ENCODE assay signal across 8 cellular contexts in genomic region chr12:56190695-56191155, GRCh38. TPM values are rescaled to one million over a fixed set of nuclear protein-coding genes. Genes with fewer than 3 reads are reported as not detected.
DNase-seq lines count a peak whose midpoint lies in the region; ATAC-seq and TF ChIP-seq lines count a peak whose summit lies in the region.

No MANE protein-coding gene starts in this region.

- no peaks in the 10 kb centered on the region for H3K9me3 Mint-ChIP-seq in CD8-positive, alpha-beta T cell
- peaks cover 9% of the 10 kb centered on the region for H3K9me3 Mint-ChIP-seq in neural progenitor cell

- peak overlapping the region; percentile 79; the same call in 1 of the 2 replicates for H3K9ac ChIP-seq in MM.1S (ENCODE audit: low read length)
- H3K9ac ChIP-seq in neural progenitor cell, result no peak overlapping the region

- H3K36me3 ChIP-seq in CD8-positive, alpha-beta T cell (ENCODE audit: insufficient read depth, low read length), result peaks cover 4% of the 10 kb centered on the region
- 0 out of 2 replicates have a peak, but pooled peaks cover 4% of the 10 kb centered on the region for H3K36me3 ChIP-seq in MM.1S (replicated peaks; ENCODE audit: insufficient read depth, low read length)
- H3K36me3 ChIP-seq in ectodermal cell (ENCODE audit: control insufficient read depth, insufficient read depth, low read length), result peaks cover 11% of the 10 kb centered on the region
- peaks cover 9% of the 10 kb centered on the region for H3K36me3 ChIP-seq in neural progenitor cell

- H2AFZ ChIP-seq in MM.1S (ENCODE audit: low read length) (peak overlapping the region; percentile 100), neural progenitor cell (replicated peaks) (peak overlapping the region; percentile 92)

- peaks cover 19% of the 10 kb centered on the region for H3K4me1 ChIP-seq in CD8-positive, alpha-beta T cell (ENCODE audit: insufficient read depth, low read length)
- peaks cover 27% of the 10 kb centered on the region for H3K4me1 ChIP-seq in MM.1S (ENCODE audit: low read length)
- H3K4me1 ChIP-seq in ectodermal cell (ENCODE audit: control insufficient read depth, insufficient read depth, low read length), result peaks cover 8% of the 10 kb centered on the region
- H3K4me1 ChIP-seq in neural progenitor cell, result peaks cover 10% of the 10 kb centered on the region

- peak overlapping the region; percentile 96 for H3K4me3 Mint-ChIP-seq in CD8-positive, alpha-beta T cell
- H3K4me3 Mint-ChIP-seq in neural progenitor cell, result peak overlapping the region; percentile 95

- H3K4me2 ChIP-seq in MM.1S (ENCODE audit: low read depth, low read length), result peak overlapping the region; percentile 96; the same call in 1 of the 2 replicates
- H3K4me2 ChIP-seq in neural progenitor cell, result peak overlapping the region; percentile 90

- H3K27me3 Mint-ChIP-seq in CD8-positive, alpha-beta T cell (ENCODE audit: low read depth), result no peaks in the 10 kb centered on the region
- H3K27me3 Mint-ChIP-seq in neural progenitor cell (ENCODE audit: insufficient read depth, low read depth), result peaks cover 20% of the 10 kb centered on the region

- H3K27me3 ChIP-seq in CD8-positive, alpha-beta T cell (ENCODE audit: insufficient read depth, low read length), result no peaks in the 10 kb centered on the region
- H3K27me3 ChIP-seq in MM.1S (replicated peaks; ENCODE audit: insufficient read depth, low read length), result no peaks in the 10 kb centered on the region
- H3K27me3 ChIP-seq in ectodermal cell (ENCODE audit: control insufficient read depth, insufficient read depth, low read length, poor library complexity, severe bottlenecking), result no peaks in the 10 kb centered on the region
- H3K27me3 ChIP-seq in neural progenitor cell, result no peaks in the 10 kb centered on the region

- POLR2A ChIA-PET in CD8-positive, alpha-beta T cell (lab: Charles Lee), result interaction anchor here (0.8 to 4.5 kb wide), 7 partner anchors 28 to 169 kb away, joined by 3 to 76 read pairs (median 9); partner anchors contain the start of genes CS, ESYT1, RNF41 and RPL41

- TF ChIP-seq CTCF in CD8-positive, alpha-beta T cell (IDR thresholded peaks at IDR 0.05), result no peak
- no peak for TF ChIP-seq CTCF in MM.1S (IDR thresholded peaks at IDR 0.05; ENCODE audit: low read length)
- TF ChIP-seq CTCF in neural progenitor cell (IDR thresholded peaks at IDR 0.05), result no peak

- intact Hi-C loops in CD8-positive, alpha-beta T cell (cut with DNase I, micrococcal nuclease), result loop anchor here (1.0 to 10.0 kb wide), 6 partner anchors 68 to 384 kb away; partner anchors contain the start of genes ANKRD52 (in 1 of the 2) and CNPY2 (in 1 of the 2)

- WGBS in ectodermal cell, 2 experiments, result 40 to 43% methylated on average over 9 of the region's 9 CpGs

- H4K20me1 ChIP-seq in MM.1S (ENCODE audit: insufficient read depth, low read length) (no peaks in the 10 kb centered on the region), neural progenitor cell (ENCODE audit: low read depth) (peaks cover 20% of the 10 kb centered on the region)

- no peak for DNase-seq in CD8-positive, alpha-beta T cell
- no peak for DNase-seq in MM.1S
- DNase-seq in neural progenitor cell (ENCODE audit: low spot score), result peak; percentile 24
- DNase-seq in GF-D8 (lab: John Stamatoyannopoulos, UW), result no peak
- no peak for DNase-seq in NOMO-1 (lab: John Stamatoyannopoulos, UW; ENCODE audit: unreplicated experiment in 2 of 2)
- no peak for DNase-seq in cerebellar nuclear complex (lab: John Stamatoyannopoulos, UW)

- peaks cover 24% of the 10 kb centered on the region for H3K36me3 Mint-ChIP-seq in CD8-positive, alpha-beta T cell
- peaks cover 8% of the 10 kb centered on the region for H3K36me3 Mint-ChIP-seq in neural progenitor cell

- CTCF ChIA-PET in CD8-positive, alpha-beta T cell (lab: Charles Lee), result interaction anchor here (0.9 to 4.7 kb wide), 20 partner anchors 8 to 404 kb away, joined by 3 to 91 read pairs (median 8); partner anchors contain the start of genes ANKRD52, RAB5B, RPL41 and ZC3H10

- peak overlapping the region; percentile 94 for H3K27ac Mint-ChIP-seq in CD8-positive, alpha-beta T cell
- H3K27ac Mint-ChIP-seq in neural progenitor cell, result peak overlapping the region; percentile 86

- ATAC-seq in CD8-positive, alpha-beta T cell, result no peak
- ATAC-seq in HG03108 (IDR thresholded peaks at IDR 0.05; ENCODE audit: unreplicated experiment), result no peak

- H3K4me1 Mint-ChIP-seq in CD8-positive, alpha-beta T cell (ENCODE audit: low read depth), result peaks cover 39% of the 10 kb centered on the region
- H3K4me1 Mint-ChIP-seq in neural progenitor cell, result peaks cover 26% of the 10 kb centered on the region

- H3K4me3 ChIP-seq in CD8-positive, alpha-beta T cell (ENCODE audit: low read depth, low read length), result peak overlapping the region; percentile 96
- H3K4me3 ChIP-seq in MM.1S (ENCODE audit: low read length) (peak overlapping the region; percentile 92), ectodermal cell (ENCODE audit: insufficient read depth, low read depth, low read length) (peak overlapping the region; percentile 95), neural progenitor cell (peak overlapping the region; percentile 96)

- no peaks in the 10 kb centered on the region for H3K9me2 ChIP-seq in MM.1S (replicated peaks; ENCODE audit: insufficient read depth, low read length)

- peaks cover 29% of the 10 kb centered on the region for H3K79me2 ChIP-seq in MM.1S (ENCODE audit: low read length)
- H3K79me2 ChIP-seq in neural progenitor cell (ENCODE audit: low read depth), result peaks cover 32% of the 10 kb centered on the region

- no peaks in the 10 kb centered on the region for H3K9me3 ChIP-seq in CD8-positive, alpha-beta T cell (ENCODE audit: low read length)
- no peaks in the 10 kb centered on the region for H3K9me3 ChIP-seq in MM.1S (replicated peaks; ENCODE audit: insufficient read depth, low read length)
- no peaks in the 10 kb centered on the region for H3K9me3 ChIP-seq in ectodermal cell (ENCODE audit: control insufficient read depth, low read length)
- no peaks in the 10 kb centered on the region for H3K9me3 ChIP-seq in neural progenitor cell (ENCODE audit: low read depth)

- H3K27ac ChIP-seq in CD8-positive, alpha-beta T cell (ENCODE audit: low read depth, low read length), result peak overlapping the region; percentile 66
- H3K27ac ChIP-seq in MM.1S (ENCODE audit: low read length) (peak overlapping the region; percentile 77; the same call in 1 of the 2 replicates), ectodermal cell (ENCODE audit: insufficient read depth, low read depth, low read length, poor library complexity, severe bottlenecking) (no peak overlapping the region), neural progenitor cell (no peak overlapping the region)

- H3F3A ChIP-seq in MM.1S (ENCODE audit: insufficient read depth, low read length) (peaks cover 14% of the 10 kb centered on the region), neural progenitor cell (ENCODE audit: low read depth) (peaks cover 45% of the 10 kb centered on the region)

RNA-seq across cellular contexts. Expression of gene SMARCC2, which starts 1.4 kb away (rescaled TPM):
- 100 to 1,000 TPM; 109 to 113 TPM for total RNA-seq in CD8-positive, alpha-beta T cell
- 133 TPM for polyA plus RNA-seq in ectodermal cell (2013, experiment 1 of 4)
- 140 TPM for polyA plus RNA-seq in ectodermal cell (2013, experiment 2 of 4)
- polyA plus RNA-seq in ectodermal cell (2013, experiment 3 of 4), result 112 TPM
- polyA plus RNA-seq in ectodermal cell (2013, experiment 4 of 4), result 120 TPM
- total RNA-seq in neural progenitor cell (ENCODE audit: low replicate concordance), result 92.3 and 103 TPM in 2 replicates

RNA-seq across cellular contexts. Expression of gene RNF41, which starts 31.0 kb away (rescaled TPM):
- 10 to 100 TPM; 41.0 to 41.6 TPM for total RNA-seq in CD8-positive, alpha-beta T cell
- 44.9 TPM for polyA plus RNA-seq in ectodermal cell (2013, experiment 1 of 4)
- 52.1 TPM for polyA plus RNA-seq in ectodermal cell (2013, experiment 2 of 4)
- polyA plus RNA-seq in ectodermal cell (2013, experiment 3 of 4), result 42.8 TPM
- polyA plus RNA-seq in ectodermal cell (2013, experiment 4 of 4), result 44.9 TPM
- 52.1 and 68.9 TPM in 2 replicates for total RNA-seq in neural progenitor cell (ENCODE audit: low replicate concordance)

RNA-seq across cellular contexts. Expression of gene MYL6, which starts 32.6 kb away (rescaled TPM):
- 100 to 1,000 TPM; 580 to 582 TPM for total RNA-seq in CD8-positive, alpha-beta T cell
- 1,681 TPM for polyA plus RNA-seq in ectodermal cell (2013, experiment 1 of 4)
- 1,478 TPM for polyA plus RNA-seq in ectodermal cell (2013, experiment 2 of 4)
- 1,294 TPM for polyA plus RNA-seq in ectodermal cell (2013, experiment 3 of 4)
- polyA plus RNA-seq in ectodermal cell (2013, experiment 4 of 4), result 1,438 TPM
- 1,139 and 1,233 TPM in 2 replicates for total RNA-seq in neural progenitor cell (ENCODE audit: low replicate concordance)

RNA-seq across cellular contexts. Expression of gene NABP2, which starts 33.4 kb away (rescaled TPM):
- total RNA-seq in CD8-positive, alpha-beta T cell, result 1 to 10 TPM; 6.8 to 7.4 TPM
- polyA plus RNA-seq in ectodermal cell (2013, experiment 1 of 4), result 52.9 TPM
- polyA plus RNA-seq in ectodermal cell (2013, experiment 2 of 4), result 45.3 TPM
- polyA plus RNA-seq in ectodermal cell (2013, experiment 3 of 4), result 41.9 TPM
- polyA plus RNA-seq in ectodermal cell (2013, experiment 4 of 4), result 45.6 TPM
- total RNA-seq in neural progenitor cell (ENCODE audit: low replicate concordance), result 27.9 and 40.9 TPM in 2 replicates

RNA-seq across cellular contexts. Expression of gene MYL6B, which starts 38.3 kb away (rescaled TPM):
- 1 to 10 TPM; 4.0 to 5.9 TPM for total RNA-seq in CD8-positive, alpha-beta T cell
- polyA plus RNA-seq in ectodermal cell (2013, experiment 1 of 4), result 215 TPM
- polyA plus RNA-seq in ectodermal cell (2013, experiment 2 of 4), result 204 TPM
- 195 TPM for polyA plus RNA-seq in ectodermal cell (2013, experiment 3 of 4)
- 229 TPM for polyA plus RNA-seq in ectodermal cell (2013, experiment 4 of 4)
- total RNA-seq in neural progenitor cell (ENCODE audit: low replicate concordance), result 131 and 198 TPM in 2 replicates

Comparison
In these comparisons a context has a peak if more than half of its experiments do, and no peak if none do; other contexts are left out.
1. H3K27ac ChIP-seq: peak in CD8-positive, alpha-beta T cell (single experiment) and MM.1S (single experiment); none in ectodermal cell (single experiment) and neural progenitor cell (single experiment).
2. Peak in every context shown above with its lines, with median percentiles within 50 percentile points of each other: H3K4me3 ChIP-seq.